8 cellular contexts compared by ENCODE assay signal in the genomic region with DNA sequence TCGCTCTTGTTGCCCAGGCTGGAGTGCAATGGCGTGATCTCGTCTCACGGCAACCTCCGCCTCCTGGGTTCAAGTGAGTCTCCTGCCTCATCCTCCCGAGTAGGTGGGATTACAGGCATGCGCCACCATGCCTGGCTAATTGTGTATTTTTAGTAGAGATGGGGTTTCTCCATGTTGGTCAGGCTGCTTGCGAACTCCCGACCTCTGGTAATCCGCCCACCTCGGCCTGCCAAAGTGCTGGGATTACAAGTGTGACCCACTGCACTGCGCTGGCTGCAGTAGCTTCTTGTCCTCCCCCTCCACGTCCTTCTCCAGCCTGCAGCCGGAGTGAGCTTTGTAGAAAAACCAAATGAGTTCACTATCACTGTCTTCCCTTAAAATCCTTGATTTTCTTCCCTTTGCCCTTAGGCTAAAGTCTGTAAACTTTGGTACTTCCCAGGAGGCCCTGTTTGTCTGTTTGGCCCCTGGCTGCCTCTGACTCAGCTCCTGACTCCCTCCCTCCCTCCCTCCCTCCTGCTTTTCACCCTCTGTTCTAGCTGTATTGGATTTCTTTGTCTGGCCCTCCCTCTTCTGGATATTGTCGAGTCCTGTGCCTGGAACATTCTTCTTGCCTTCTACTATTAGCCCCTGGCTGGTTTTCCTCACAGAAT. TPM values are rescaled to one million over a fixed set of nuclear protein-coding genes. Genes with fewer than 3 reads are reported as not detected.
DNase-seq lines count a peak whose midpoint lies in the region; ATAC-seq, FAIRE-seq and TF ChIP-seq lines count a peak whose summit lies in the region.

No MANE protein-coding gene starts in this region.

- no peaks in the 10 kb centered on the region for H3K9me3 Mint-ChIP-seq in CD8-positive, alpha-beta T cell

- intact Hi-C loops in colonic mucosa (cut with DNase I), result loop anchor here (10.0 kb wide), 1 partner anchor 119 kb away; no protein-coding TSS in a partner anchor
- intact Hi-C loops in CD8-positive, alpha-beta T cell (cut with DNase I, micrococcal nuclease), result no loop called here

- peaks cover 7% of the 10 kb centered on the region for H3K4me1 ChIP-seq in colonic mucosa
- no peaks in the 10 kb centered on the region for H3K4me1 ChIP-seq in CD8-positive, alpha-beta T cell (ENCODE audit: insufficient read depth, low read length)

- peak overlapping the region; percentile 63 for H3K27ac ChIP-seq in colonic mucosa
- H3K27ac ChIP-seq in CD8-positive, alpha-beta T cell (ENCODE audit: low read depth, low read length), result no peak overlapping the region

- H3K4me1 Mint-ChIP-seq in CD8-positive, alpha-beta T cell (ENCODE audit: low read depth), result peaks cover 23% of the 10 kb centered on the region

- CTCF ChIA-PET in CD8-positive, alpha-beta T cell (lab: Charles Lee), result no interaction called here

- FAIRE-seq in urothelium cell line (lab: Jason Lieb, UNC), result peak; percentile 9

- no peaks in the 10 kb centered on the region for H3K9me3 ChIP-seq in colonic mucosa
- H3K9me3 ChIP-seq in CD8-positive, alpha-beta T cell (ENCODE audit: low read length), result no peaks in the 10 kb centered on the region

- no peak overlapping the region for H3K4me3 ChIP-seq in colonic mucosa
- no peak overlapping the region for H3K4me3 ChIP-seq in CD8-positive, alpha-beta T cell (ENCODE audit: low read depth, low read length)

- DNase-seq in DMS 273 (lab: John Stamatoyannopoulos, UW; ENCODE audit: unreplicated experiment) (peak; percentile 55), NCI-H2171 treated with DMSO at 0.1 percent for 48 hours (lab: John Stamatoyannopoulos, UW) (peak; percentile 89), colonic mucosa (peak; percentile 69), medulla oblongata (ENCODE audit: extremely low spot score) (peak; percentile 86), urothelium cell line (ENCODE audit: low spot score) (peak; percentile 90), NCI-H510A (lab: John Stamatoyannopoulos, UW) (no peak)
- no peak for DNase-seq in CD8-positive, alpha-beta T cell

- no peaks in the 10 kb centered on the region for H3K36me3 ChIP-seq in colonic mucosa
- H3K36me3 ChIP-seq in CD8-positive, alpha-beta T cell (ENCODE audit: insufficient read depth, low read length), result no peaks in the 10 kb centered on the region

- no peak overlapping the region for H3K4me3 Mint-ChIP-seq in CD8-positive, alpha-beta T cell

- no peaks in the 10 kb centered on the region for H3K27me3 Mint-ChIP-seq in CD8-positive, alpha-beta T cell (ENCODE audit: low read depth)

- no peak for ATAC-seq in CD8-positive, alpha-beta T cell
- ATAC-seq in HG03135 (IDR thresholded peaks at IDR 0.05; ENCODE audit: unreplicated experiment), result no peak

- H3K36me3 Mint-ChIP-seq in CD8-positive, alpha-beta T cell, result peaks cover 42% of the 10 kb centered on the region

- H3K9ac ChIP-seq in colonic mucosa (ENCODE audit: low read depth in 2 of 2, low read length in 2 of 2), result peak overlapping the region in 1 of 2 donors; percentile 16

- POLR2A ChIA-PET in CD8-positive, alpha-beta T cell (lab: Charles Lee), result no interaction called here

- H3K27me3 ChIP-seq in colonic mucosa, result no peaks in the 10 kb centered on the region
- no peaks in the 10 kb centered on the region for H3K27me3 ChIP-seq in CD8-positive, alpha-beta T cell (ENCODE audit: insufficient read depth, low read length)

- no peak for TF ChIP-seq CTCF in colonic mucosa (IDR thresholded peaks at IDR 0.05)
- no peak for TF ChIP-seq CTCF in CD8-positive, alpha-beta T cell (IDR thresholded peaks at IDR 0.05)

- no peak overlapping the region for H3K27ac Mint-ChIP-seq in CD8-positive, alpha-beta T cell

RNA-seq across cellular contexts. Expression of gene PARD6B, which starts 12.9 kb away (rescaled TPM):
- total RNA-seq in colonic mucosa, result 10 to 100 TPM; 16.6 to 35.6 TPM
- total RNA-seq in CD8-positive, alpha-beta T cell, result 1 to 10 TPM; 5.6 to 6.3 TPM

RNA-seq across cellular contexts. Expression of gene BCAS4, which starts 50.6 kb away (rescaled TPM):
- 1 to 10 TPM; 1.1 to 2.7 TPM for total RNA-seq in colonic mucosa
- 10 to 100 TPM; 29.4 to 32.3 TPM for total RNA-seq in CD8-positive, alpha-beta T cell

RNA-seq across cellular contexts. Expression of gene RIPOR3, which starts 52.9 kb away (rescaled TPM):
- total RNA-seq in colonic mucosa, result 1 to 10 TPM; 1.9 to 2.9 TPM
- not detected for total RNA-seq in CD8-positive, alpha-beta T cell

Comparison
In these comparisons a context has a peak if more than half of its experiments do, and no peak if none do; other contexts are left out.
1. DNase-seq: peak in DMS 273 (single experiment), NCI-H2171 treated with DMSO at 0.1 percent for 48 hours (single experiment), colonic mucosa (single experiment), medulla oblongata (single experiment) and urothelium cell line (single experiment); none in NCI-H510A (single experiment) and CD8-positive, alpha-beta T cell (0 of 7).
2. RNA of gene BCAS4, which starts 50.6 kb away (total RNA-seq): 29.4 to 32.3 TPM in CD8-positive, alpha-beta T cell; 1.1 to 2.7 TPM in colonic mucosa; every median in the first group is over 4 times any median in the second.